2 cellular contexts compared by ENCODE assay signal in the genomic region with DNA sequence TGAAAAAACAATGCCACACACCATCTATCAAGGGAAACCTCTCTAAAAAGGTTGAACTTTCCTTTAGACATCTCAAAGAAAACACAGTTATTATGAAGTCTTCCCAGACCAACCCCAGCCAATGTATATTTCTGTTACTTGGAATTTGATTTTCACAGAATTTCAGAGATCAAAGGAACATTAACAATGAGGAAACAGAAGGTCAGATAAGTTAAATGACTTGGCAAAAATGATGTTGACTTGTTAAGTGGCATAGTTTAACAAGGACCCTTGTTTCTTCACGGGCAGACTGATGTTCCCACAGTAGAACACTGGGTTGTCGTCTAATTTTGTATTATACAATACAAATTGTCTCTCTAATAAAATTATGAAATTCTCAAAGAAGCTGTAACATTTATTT.
A peak's percentile ranks its signal among the peaks of the same experiment; 100 is the strongest.
TF ChIP-seq lines count a peak whose summit lies in the region.

No MANE protein-coding gene starts in this region.

TF ChIP-seq in HepG2, 621 proteins besides CTCF, POLR2A, EP300 and RAD21:
- TF ChIP-seq ZNF235 (CRISPR knock-in tag; IDR thresholded peaks at IDR 0.05; ENCODE audit: borderline replicate concordance): no peak
- TF ChIP-seq NFE2L2 (IDR thresholded peaks at IDR 0.05; ENCODE audit: low read length): peak; percentile 33; the same call in 1 of the 2 replicates
- TF ChIP-seq FOXO1 (CRISPR knock-in tag; IDR thresholded peaks at IDR 0.05): no peak

TF ChIP-seq in K562, 482 proteins besides CTCF, POLR2A, EP300 and RAD21:
- TF ChIP-seq NRF1 (conservative IDR thresholded peaks at IDR 0.05 in 1 of 2, IDR thresholded peaks at IDR 0.05 in 1 of 2) (no peak), SMARCA4 (IDR thresholded peaks at IDR 0.05) (peak; percentile 70), RCOR1 (IDR thresholded peaks at IDR 0.05; ENCODE audit: borderline replicate concordance in 1 of 2, low read depth in 2 of 2, low read length in 2 of 2) (peak in 1 of 2 experiments; percentile 59; a peak in 1 of 4 replicates), NR2C2 (CRISPR knock-in tag; IDR thresholded peaks at IDR 0.05) (no peak), NR2C2 (tag; IDR thresholded peaks at IDR 0.05) (0 out of 2 replicates have a peak, but pooled peaks have one; percentile 23), MAFG (tag; conservative IDR thresholded peaks at IDR 0.05) (peak; percentile 93), C11orf30 (IDR thresholded peaks at IDR 0.05; ENCODE audit: low read depth) (peak; percentile 84), MAFK (IDR thresholded peaks at IDR 0.05; ENCODE audit: low read length) (peak; percentile 77; the same call in 1 of the 2 replicates), SOX6 (IDR thresholded peaks at IDR 0.05) (peak; percentile 95), NFE2L1 (tag; IDR thresholded peaks at IDR 0.05; ENCODE audit: borderline replicate concordance, low read depth) (peak; percentile 65; the same call in 1 of the 2 replicates), SMAD4 (CRISPR knock-in tag; conservative IDR thresholded peaks at IDR 0.05) (peak; percentile 50; the same call in 1 of the 2 replicates), ZNF316 (IDR thresholded peaks at IDR 0.05) (peak; percentile 85), HDAC2 (IDR thresholded peaks at IDR 0.05) (no peak), TAL1 (IDR thresholded peaks at IDR 0.05) (peak; percentile 49; the same call in 1 of the 2 replicates), MAFF (IDR thresholded peaks at IDR 0.05; ENCODE audit: low read length) (peak; percentile 88), HDAC3 (IDR thresholded peaks at IDR 0.05; ENCODE audit: borderline replicate concordance, partially characterized antibody) (peak; percentile 25), ARNT (IDR thresholded peaks at IDR 0.05) (0 out of 4 replicates have a peak, but pooled peaks of 1 of the 2 experiments have one; percentile 57), KDM1A (IDR thresholded peaks at IDR 0.05) (peak; percentile 22 to 26; a peak in 1 of 4 replicates), TCF7 (IDR thresholded peaks at IDR 0.05; ENCODE audit: borderline replicate concordance) (peak; percentile 75; the same call in 1 of the 2 replicates), STAT5A (IDR thresholded peaks at IDR 0.05; ENCODE audit: borderline replicate concordance, low read length) (peak; percentile 76), NCOR1 (IDR thresholded peaks at IDR 0.05) (peak; percentile 48), TCF3 (CRISPR knock-in tag; IDR thresholded peaks at IDR 0.05) (peak; percentile 57), TBL1XR1 (IDR thresholded peaks at IDR 0.05; ENCODE audit: low read length in 2 of 2) (0 out of 4 replicates have a peak, but pooled peaks of 1 of the 2 experiments have one; percentile 29), SRSF3 (IDR thresholded peaks at IDR 0.05; ENCODE audit: insufficient read depth, low read length) (no peak), JUND (IDR thresholded peaks at IDR 0.05; ENCODE audit: borderline replicate concordance, low read depth, low read length) (peak; percentile 10; the same call in 1 of the 2 replicates), JUND (tag; IDR thresholded peaks at IDR 0.05; ENCODE audit: borderline replicate concordance, low read depth, low read length) (no peak), ARID1B (IDR thresholded peaks at IDR 0.05) (peak; percentile 80), DACH1 (IDR thresholded peaks at IDR 0.05; ENCODE audit: partially characterized antibody) (peak; percentile 23), LEF1 (IDR thresholded peaks at IDR 0.05) (peak; percentile 99), ZNF766 (CRISPR knock-in tag; conservative IDR thresholded peaks at IDR 0.05) (0 out of 2 replicates have a peak, but pooled peaks have one; percentile 34), MAZ (CRISPR knock-in tag; conservative IDR thresholded peaks at IDR 0.05 in 1 of 2, IDR thresholded peaks at IDR 0.05 in 1 of 2) (no peak), TEAD4 (IDR thresholded peaks at IDR 0.05; ENCODE audit: low read length) (peak; percentile 66; the same call in 1 of the 2 replicates), TEAD4 (CRISPR knock-in tag; IDR thresholded peaks at IDR 0.05; ENCODE audit: borderline replicate concordance) (no peak), CBFA2T3 (IDR thresholded peaks at IDR 0.05) (peak; percentile 54; the same call in 1 of the 2 replicates), PML (IDR thresholded peaks at IDR 0.05; ENCODE audit: low read length) (no peak), DPF2 (IDR thresholded peaks at IDR 0.05) (peak; percentile 86), CBFB (CRISPR knock-in tag; IDR thresholded peaks at IDR 0.05) (no peak), HSF4 (CRISPR knock-in tag; IDR thresholded peaks at IDR 0.05; ENCODE audit: borderline replicate concordance) (no peak), NFE2 (IDR thresholded peaks at IDR 0.05; ENCODE audit: low read depth) (peak; percentile 94), FOXK2 (conservative IDR thresholded peaks at IDR 0.05 in 1 of 2, IDR thresholded peaks at IDR 0.05 in 1 of 2; ENCODE audit: low read depth in 2 of 2) (0 out of 4 replicates have a peak, but pooled peaks of 1 of the 2 experiments have one; percentile 31), TCF7L2 (IDR thresholded peaks at IDR 0.05; ENCODE audit: low read depth, low read length) (peak; percentile 64; the same call in 1 of the 2 replicates)
- TF ChIP-seq, protein P1, sequence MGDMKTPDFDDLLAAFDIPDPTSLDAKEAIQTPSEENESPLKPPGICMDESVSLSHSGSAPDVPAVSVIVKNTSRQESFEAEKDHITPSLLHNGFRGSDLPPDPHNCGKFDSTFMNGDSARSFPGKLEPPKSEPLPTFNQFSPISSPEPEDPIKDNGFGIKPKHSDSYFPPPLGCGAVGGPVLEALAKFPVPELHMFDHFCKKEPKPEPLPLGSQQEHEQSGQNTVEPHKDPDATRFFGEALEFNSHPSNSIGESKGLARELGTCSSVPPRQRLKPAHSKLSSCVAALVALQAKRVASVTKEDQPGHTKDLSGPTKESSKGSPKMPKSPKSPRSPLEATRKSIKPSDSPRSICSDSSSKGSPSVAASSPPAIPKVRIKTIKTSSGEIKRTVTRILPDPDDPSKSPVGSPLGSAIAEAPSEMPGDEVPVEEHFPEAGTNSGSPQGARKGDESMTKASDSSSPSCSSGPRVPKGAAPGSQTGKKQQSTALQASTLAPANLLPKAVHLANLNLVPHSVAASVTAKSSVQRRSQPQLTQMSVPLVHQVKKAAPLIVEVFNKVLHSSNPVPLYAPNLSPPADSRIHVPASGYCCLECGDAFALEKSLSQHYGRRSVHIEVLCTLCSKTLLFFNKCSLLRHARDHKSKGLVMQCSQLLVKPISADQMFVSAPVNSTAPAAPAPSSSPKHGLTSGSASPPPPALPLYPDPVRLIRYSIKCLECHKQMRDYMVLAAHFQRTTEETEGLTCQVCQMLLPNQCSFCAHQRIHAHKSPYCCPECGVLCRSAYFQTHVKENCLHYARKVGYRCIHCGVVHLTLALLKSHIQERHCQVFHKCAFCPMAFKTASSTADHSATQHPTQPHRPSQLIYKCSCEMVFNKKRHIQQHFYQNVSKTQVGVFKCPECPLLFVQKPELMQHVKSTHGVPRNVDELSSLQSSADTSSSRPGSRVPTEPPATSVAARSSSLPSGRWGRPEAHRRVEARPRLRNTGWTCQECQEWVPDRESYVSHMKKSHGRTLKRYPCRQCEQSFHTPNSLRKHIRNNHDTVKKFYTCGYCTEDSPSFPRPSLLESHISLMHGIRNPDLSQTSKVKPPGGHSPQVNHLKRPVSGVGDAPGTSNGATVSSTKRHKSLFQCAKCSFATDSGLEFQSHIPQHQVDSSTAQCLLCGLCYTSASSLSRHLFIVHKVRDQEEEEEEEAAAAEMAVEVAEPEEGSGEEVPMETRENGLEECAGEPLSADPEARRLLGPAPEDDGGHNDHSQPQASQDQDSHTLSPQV (IDR thresholded peaks at IDR 0.05): peak; percentile 72
- TF ChIP-seq, protein P2, sequence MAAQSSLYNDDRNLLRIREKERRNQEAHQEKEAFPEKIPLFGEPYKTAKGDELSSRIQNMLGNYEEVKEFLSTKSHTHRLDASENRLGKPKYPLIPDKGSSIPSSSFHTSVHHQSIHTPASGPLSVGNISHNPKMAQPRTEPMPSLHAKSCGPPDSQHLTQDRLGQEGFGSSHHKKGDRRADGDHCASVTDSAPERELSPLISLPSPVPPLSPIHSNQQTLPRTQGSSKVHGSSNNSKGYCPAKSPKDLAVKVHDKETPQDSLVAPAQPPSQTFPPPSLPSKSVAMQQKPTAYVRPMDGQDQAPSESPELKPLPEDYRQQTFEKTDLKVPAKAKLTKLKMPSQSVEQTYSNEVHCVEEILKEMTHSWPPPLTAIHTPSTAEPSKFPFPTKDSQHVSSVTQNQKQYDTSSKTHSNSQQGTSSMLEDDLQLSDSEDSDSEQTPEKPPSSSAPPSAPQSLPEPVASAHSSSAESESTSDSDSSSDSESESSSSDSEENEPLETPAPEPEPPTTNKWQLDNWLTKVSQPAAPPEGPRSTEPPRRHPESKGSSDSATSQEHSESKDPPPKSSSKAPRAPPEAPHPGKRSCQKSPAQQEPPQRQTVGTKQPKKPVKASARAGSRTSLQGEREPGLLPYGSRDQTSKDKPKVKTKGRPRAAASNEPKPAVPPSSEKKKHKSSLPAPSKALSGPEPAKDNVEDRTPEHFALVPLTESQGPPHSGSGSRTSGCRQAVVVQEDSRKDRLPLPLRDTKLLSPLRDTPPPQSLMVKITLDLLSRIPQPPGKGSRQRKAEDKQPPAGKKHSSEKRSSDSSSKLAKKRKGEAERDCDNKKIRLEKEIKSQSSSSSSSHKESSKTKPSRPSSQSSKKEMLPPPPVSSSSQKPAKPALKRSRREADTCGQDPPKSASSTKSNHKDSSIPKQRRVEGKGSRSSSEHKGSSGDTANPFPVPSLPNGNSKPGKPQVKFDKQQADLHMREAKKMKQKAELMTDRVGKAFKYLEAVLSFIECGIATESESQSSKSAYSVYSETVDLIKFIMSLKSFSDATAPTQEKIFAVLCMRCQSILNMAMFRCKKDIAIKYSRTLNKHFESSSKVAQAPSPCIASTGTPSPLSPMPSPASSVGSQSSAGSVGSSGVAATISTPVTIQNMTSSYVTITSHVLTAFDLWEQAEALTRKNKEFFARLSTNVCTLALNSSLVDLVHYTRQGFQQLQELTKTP (IDR thresholded peaks at IDR 0.05; ENCODE audit: low read depth in 1 of 2, partially characterized antibody in 2 of 2): no peak
- TF ChIP-seq, protein P3, sequence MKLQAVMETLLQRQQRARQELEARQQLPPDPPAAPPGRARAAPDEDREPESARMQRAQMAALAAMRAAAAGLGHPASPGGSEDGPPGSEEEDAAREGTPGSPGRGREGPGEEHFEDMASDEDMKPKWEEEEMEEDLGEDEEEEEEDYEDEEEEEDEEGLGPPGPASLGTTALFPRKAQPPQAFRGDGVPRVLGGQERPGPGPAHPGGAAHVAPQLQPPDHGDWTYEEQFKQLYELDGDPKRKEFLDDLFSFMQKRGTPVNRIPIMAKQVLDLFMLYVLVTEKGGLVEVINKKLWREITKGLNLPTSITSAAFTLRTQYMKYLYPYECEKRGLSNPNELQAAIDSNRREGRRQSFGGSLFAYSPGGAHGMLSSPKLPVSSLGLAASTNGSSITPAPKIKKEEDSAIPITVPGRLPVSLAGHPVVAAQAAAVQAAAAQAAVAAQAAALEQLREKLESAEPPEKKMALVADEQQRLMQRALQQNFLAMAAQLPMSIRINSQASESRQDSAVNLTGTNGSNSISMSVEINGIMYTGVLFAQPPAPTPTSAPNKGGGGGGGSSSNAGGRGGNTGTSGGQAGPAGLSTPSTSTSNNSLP (IDR thresholded peaks at IDR 0.05; ENCODE audit: borderline replicate concordance, low read depth, low read length): 0 out of 2 replicates have a peak, but pooled peaks have one; percentile 40
- TF ChIP-seq, protein P4, sequence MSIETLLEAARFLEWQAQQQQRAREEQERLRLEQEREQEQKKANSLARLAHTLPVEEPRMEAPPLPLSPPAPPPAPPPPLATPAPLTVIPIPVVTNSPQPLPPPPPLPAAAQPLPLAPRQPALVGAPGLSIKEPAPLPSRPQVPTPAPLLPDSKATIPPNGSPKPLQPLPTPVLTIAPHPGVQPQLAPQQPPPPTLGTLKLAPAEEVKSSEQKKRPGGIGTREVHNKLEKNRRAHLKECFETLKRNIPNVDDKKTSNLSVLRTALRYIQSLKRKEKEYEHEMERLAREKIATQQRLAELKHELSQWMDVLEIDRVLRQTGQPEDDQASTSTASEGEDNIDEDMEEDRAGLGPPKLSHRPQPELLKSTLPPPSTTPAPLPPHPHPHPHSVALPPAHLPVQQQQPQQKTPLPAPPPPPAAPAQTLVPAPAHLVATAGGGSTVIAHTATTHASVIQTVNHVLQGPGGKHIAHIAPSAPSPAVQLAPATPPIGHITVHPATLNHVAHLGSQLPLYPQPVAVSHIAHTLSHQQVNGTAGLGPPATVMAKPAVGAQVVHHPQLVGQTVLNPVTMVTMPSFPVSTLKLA (conservative IDR thresholded peaks at IDR 0.05): 0 out of 4 replicates have a peak, but pooled peaks of 1 of the 2 experiments have one; percentile 29
- TF ChIP-seq, protein P5, sequence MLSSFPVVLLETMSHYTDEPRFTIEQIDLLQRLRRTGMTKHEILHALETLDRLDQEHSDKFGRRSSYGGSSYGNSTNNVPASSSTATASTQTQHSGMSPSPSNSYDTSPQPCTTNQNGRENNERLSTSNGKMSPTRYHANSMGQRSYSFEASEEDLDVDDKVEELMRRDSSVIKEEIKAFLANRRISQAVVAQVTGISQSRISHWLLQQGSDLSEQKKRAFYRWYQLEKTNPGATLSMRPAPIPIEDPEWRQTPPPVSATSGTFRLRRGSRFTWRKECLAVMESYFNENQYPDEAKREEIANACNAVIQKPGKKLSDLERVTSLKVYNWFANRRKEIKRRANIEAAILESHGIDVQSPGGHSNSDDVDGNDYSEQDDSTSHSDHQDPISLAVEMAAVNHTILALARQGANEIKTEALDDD (IDR thresholded peaks at IDR 0.05): peak; percentile 37; the same call in 1 of the 2 replicates
- TF ChIP-seq, protein P6, sequence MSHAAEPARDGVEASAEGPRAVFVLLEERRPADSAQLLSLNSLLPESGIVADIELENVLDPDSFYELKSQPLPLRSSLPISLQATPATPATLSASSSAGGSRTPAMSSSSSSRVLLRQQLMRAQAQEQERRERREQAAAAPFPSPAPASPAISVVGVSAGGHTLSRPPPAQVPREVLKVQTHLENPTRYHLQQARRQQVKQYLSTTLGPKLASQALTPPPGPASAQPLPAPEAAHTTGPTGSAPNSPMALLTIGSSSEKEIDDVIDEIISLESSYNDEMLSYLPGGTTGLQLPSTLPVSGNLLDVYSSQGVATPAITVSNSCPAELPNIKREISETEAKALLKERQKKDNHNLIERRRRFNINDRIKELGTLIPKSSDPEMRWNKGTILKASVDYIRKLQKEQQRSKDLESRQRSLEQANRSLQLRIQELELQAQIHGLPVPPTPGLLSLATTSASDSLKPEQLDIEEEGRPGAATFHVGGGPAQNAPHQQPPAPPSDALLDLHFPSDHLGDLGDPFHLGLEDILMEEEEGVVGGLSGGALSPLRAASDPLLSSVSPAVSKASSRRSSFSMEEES (CRISPR knock-in tag; IDR thresholded peaks at IDR 0.05): no peak
